8 cellular contexts compared by ENCODE assay signal in genomic region chr17:8227238-8227581, GRCh38. TPM values are rescaled to one million over a fixed set of nuclear protein-coding genes. Genes with fewer than 3 reads are reported as not detected.
DNase-seq lines count a peak whose midpoint lies in the region; ATAC-seq and TF ChIP-seq lines count a peak whose summit lies in the region.

No MANE protein-coding gene starts in this region.

- no peak for TF ChIP-seq POLR2A in GM18505 (IDR thresholded peaks at IDR 0.05; ENCODE audit: borderline replicate concordance, extremely low read depth, insufficient read depth, insufficient read length)

- peak overlapping the region; percentile 17 for H3K4me2 ChIP-seq in neural cell (ENCODE audit: low read length)

- peaks cover 52% of the 10 kb centered on the region for H3K36me3 ChIP-seq in HUES6 (ENCODE audit: control insufficient read depth, insufficient read depth, low read length)
- H3K36me3 ChIP-seq in neural cell (ENCODE audit: insufficient read depth, low read length) = peaks cover 18% of the 10 kb centered on the region

- no peak for TF ChIP-seq EP300 in neural cell (conservative IDR thresholded peaks at IDR 0.05; ENCODE audit: poor library complexity, severe bottlenecking)

- no peak overlapping the region for H2AFZ ChIP-seq in neural cell (ENCODE audit: low read depth, low read length)

- intact Hi-C loops in dendritic cell treated with granulocyte-macrophage colony-stimulating factor and Interleukin-4, amounts not matched to agents 40 ng/mL and 50 ng/mL, for 4 days (cut with micrococcal nuclease) = no loop called here

- no peaks in the 10 kb centered on the region for H3K9me2 ChIP-seq in neural cell (ENCODE audit: insufficient read depth, low read length)

- no peaks in the 10 kb centered on the region for H3K27me3 Mint-ChIP-seq in dendritic cell treated with granulocyte-macrophage colony-stimulating factor and Interleukin-4, amounts not matched to agents 40 ng/mL and 50 ng/mL, for 4 days

- H3K9me3 ChIP-seq in HUES6 (ENCODE audit: control insufficient read depth, insufficient read depth, low read depth, low read length) (no peaks in the 10 kb centered on the region), neural cell (ENCODE audit: low read length) (no peaks in the 10 kb centered on the region)

- TF ChIP-seq CTCF in AG09309 (IDR thresholded peaks at IDR 0.05; ENCODE audit: control insufficient read depth, insufficient read depth, low read depth, low read length, missing control alignments) (no peak), neural cell (IDR thresholded peaks at IDR 0.05; ENCODE audit: poor library complexity, severe bottlenecking) (no peak)

- H3K4me3 Mint-ChIP-seq in dendritic cell treated with granulocyte-macrophage colony-stimulating factor and Interleukin-4, amounts not matched to agents 40 ng/mL and 50 ng/mL, for 4 days = no peak overlapping the region

- TF ChIP-seq RAD21 in neural cell (conservative IDR thresholded peaks at IDR 0.05) = no peak

- H3K27ac Mint-ChIP-seq in dendritic cell treated with granulocyte-macrophage colony-stimulating factor and Interleukin-4, amounts not matched to agents 40 ng/mL and 50 ng/mL, for 4 days = peak overlapping the region; percentile 61

- H3K9me3 Mint-ChIP-seq in dendritic cell treated with granulocyte-macrophage colony-stimulating factor and Interleukin-4, amounts not matched to agents 40 ng/mL and 50 ng/mL, for 4 days = no peaks in the 10 kb centered on the region

- no peak overlapping the region for H3K27ac ChIP-seq in HUES6 (ENCODE audit: low read depth, low read length)
- peak overlapping the region; percentile 35 for H3K27ac ChIP-seq in neural cell (ENCODE audit: low read length)

- no peak for DNase-seq in AG09309 (ENCODE audit: low read depth)
- no peak for DNase-seq in NCI-H345 treated with DMSO at 0.1 percent for 48 hours (lab: John Stamatoyannopoulos, UW; ENCODE audit: unreplicated experiment)
- no peak for DNase-seq in SKM-1 treated with dmso at 0.1 percent for 144 hours (lab: John Stamatoyannopoulos, UW; ENCODE audit: unreplicated experiment)

- H3K9ac ChIP-seq in HUES6 (ENCODE audit: low read length) (peak overlapping the region; percentile 40), neural cell (ENCODE audit: low read length) (peak overlapping the region; percentile 33)

- H3K27me3 ChIP-seq in HUES6 (ENCODE audit: control insufficient read depth, insufficient read depth, low read length) (no peaks in the 10 kb centered on the region), neural cell (ENCODE audit: insufficient read depth, low read depth, low read length) (no peaks in the 10 kb centered on the region)

- no peaks in the 10 kb centered on the region for H3K79me2 ChIP-seq in neural cell (replicated peaks; ENCODE audit: insufficient read depth, low read length)

- peaks cover 10% of the 10 kb centered on the region; the same call in 1 of the 2 replicates for H3K4me1 ChIP-seq in HUES6 (ENCODE audit: control insufficient read depth, insufficient read depth, low read length)

- H4K20me1 ChIP-seq in neural cell (ENCODE audit: insufficient read depth) = no peaks in the 10 kb centered on the region

- peak overlapping the region; percentile 23 for H3K4me3 ChIP-seq in AG09309 (ENCODE audit: control insufficient read depth, low read depth, low read length)
- H3K4me3 ChIP-seq in HUES6 (ENCODE audit: low read depth, low read length) = peak overlapping the region; percentile 71
- H3K4me3 ChIP-seq in neural cell (ENCODE audit: low read length) = peak overlapping the region; percentile 58

- H3F3A ChIP-seq in neural cell (ENCODE audit: insufficient read depth, low read length, poor library complexity, severe bottlenecking) = peaks cover 4% of the 10 kb centered on the region

- peaks cover 55% of the 10 kb centered on the region for H3K4me1 Mint-ChIP-seq in dendritic cell treated with granulocyte-macrophage colony-stimulating factor and Interleukin-4, amounts not matched to agents 40 ng/mL and 50 ng/mL, for 4 days (ENCODE audit: low read depth)

- H3K36me3 Mint-ChIP-seq in dendritic cell treated with granulocyte-macrophage colony-stimulating factor and Interleukin-4, amounts not matched to agents 40 ng/mL and 50 ng/mL, for 4 days (ENCODE audit: low read depth) = peaks cover 86% of the 10 kb centered on the region

- ATAC-seq in GM18505 (IDR thresholded peaks at IDR 0.05; ENCODE audit: unreplicated experiment) (no peak), GM18868 (IDR thresholded peaks at IDR 0.05; ENCODE audit: unreplicated experiment) (no peak)

TF ChIP-seq in neural cell, 6 proteins besides CTCF, POLR2A, EP300 and RAD21:
- TF ChIP-seq REST (IDR thresholded peaks at IDR 0.05; ENCODE audit: borderline replicate concordance) = no peak
- TF ChIP-seq SMC3 (conservative IDR thresholded peaks at IDR 0.05; ENCODE audit: poor library complexity) = no peak
- TF ChIP-seq POLR2AphosphoS5 (IDR thresholded peaks at IDR 0.05) = no peak
- no peak for TF ChIP-seq TAF1 (IDR thresholded peaks at IDR 0.05; ENCODE audit: low read depth)
- TF ChIP-seq MXI1 (conservative IDR thresholded peaks at IDR 0.05; ENCODE audit: poor library complexity, severe bottlenecking) = no peak
- no peak for TF ChIP-seq EZH2 (IDR thresholded peaks at IDR 0.05; ENCODE audit: borderline replicate concordance, insufficient read depth, low read length, poor library complexity, severe bottlenecking)

RNA-seq across cellular contexts. Expression of gene AURKB, which starts 16.8 kb away (rescaled TPM):
- 0.84 and 4.8 TPM in 2 replicates for polyA plus RNA-seq in neural cell
- 0.97 and 2.9 TPM in 2 replicates for polyA minus RNA-seq in neural cell

RNA-seq across cellular contexts. Expression of gene CTC1, which starts 20.6 kb away (rescaled TPM):
- polyA plus RNA-seq in neural cell = 11.9 and 16.5 TPM in 2 replicates
- 17.0 and 22.0 TPM in 2 replicates for polyA minus RNA-seq in neural cell

RNA-seq across cellular contexts. Expression of gene PFAS, which starts 21.9 kb away (rescaled TPM):
- polyA plus RNA-seq in neural cell = 11.0 and 11.7 TPM in 2 replicates
- polyA minus RNA-seq in neural cell = 13.3 and 27.5 TPM in 2 replicates

RNA-seq across cellular contexts. Expression of gene BORCS6, which starts 37.2 kb away (rescaled TPM):
- polyA plus RNA-seq in neural cell = 12.1 and 13.7 TPM in 2 replicates
- 12.0 and 14.6 TPM in 2 replicates for polyA minus RNA-seq in neural cell

RNA-seq across cellular contexts. Expression of gene TMEM107, which starts 51.0 kb away (rescaled TPM):
- polyA plus RNA-seq in neural cell = 23.3 and 31.7 TPM in 2 replicates
- 46.0 and 56.4 TPM in 2 replicates for polyA minus RNA-seq in neural cell
